33 cellular contexts compared by ENCODE assay signal in the genomic region with DNA sequence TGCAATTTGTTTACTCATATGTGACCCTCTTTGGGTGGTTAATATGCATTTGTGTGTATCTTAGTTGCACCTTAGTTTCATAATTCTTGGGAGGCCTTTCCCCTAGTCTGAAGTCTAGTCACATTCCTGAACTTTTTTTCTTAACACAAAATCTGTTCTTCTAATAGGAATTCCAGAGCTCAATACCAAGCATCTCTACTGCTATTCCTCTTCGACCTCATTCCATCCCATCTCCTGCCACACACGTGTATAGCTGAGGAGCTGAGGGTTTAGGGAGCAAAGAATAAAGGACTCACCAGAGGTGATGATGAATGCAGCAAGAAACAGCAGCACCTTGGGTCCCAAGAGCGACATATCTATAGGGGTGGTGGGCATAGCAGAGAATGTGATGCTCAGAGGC. TPM values are rescaled to one million over a fixed set of nuclear protein-coding genes. Genes with fewer than 3 reads are reported as not detected.
DNase-seq lines count a peak whose midpoint lies in the region; ATAC-seq and TF ChIP-seq lines count a peak whose summit lies in the region.
"Had no signal": no experiment of that assay in that cellular context is flagged by ENCODE, and none has a peak within 500 bp of the region (broad histone marks: within the 10 kb centered on the region; RNA-seq: fewer than 3 reads in every experiment).

No MANE protein-coding gene starts in this region.

- no peaks in the 10 kb centered on the region for H3K79me2 ChIP-seq in osteoblast (ENCODE audit: insufficient read depth, low read length)

- ATAC-seq in heart right ventricle (no peak), left ventricle myocardium superior (no peak), GM19395 (IDR thresholded peaks at IDR 0.05; ENCODE audit: unreplicated experiment) (no peak)
- ATAC-seq: activated CD8-positive, alpha-beta memory T cell treated with anti-CD3 and anti-CD28 coated beads, Interleukin-2, amount 10 ng/mL, durations not matched to agents 7 days and 5 days; left lobe of liver; naive thymus-derived CD4-positive, alpha-beta T cell; stimulated activated memory B cell treated with anti-CD40 and anti-IgM and Interleukin-4, amounts not matched to agents 10 μg/mL and 1 μg/mL and 100 μg/mL, for 72 hours had no signal

- H3K36me3 ChIP-seq in heart right ventricle (no peaks in the 10 kb centered on the region), esophagus muscularis mucosa (no peaks in the 10 kb centered on the region), osteoblast (ENCODE audit: insufficient read depth, low read length) (no peaks in the 10 kb centered on the region), uterus (no peaks in the 10 kb centered on the region)
- H3K36me3 ChIP-seq: neutrophil, SJSA1, upper lobe of right lung had no signal

- no peak for TF ChIP-seq EP300 in esophagus muscularis mucosa (IDR thresholded peaks at IDR 0.05)

- H3K27me3 ChIP-seq in heart right ventricle (no peaks in the 10 kb centered on the region), esophagus muscularis mucosa (no peaks in the 10 kb centered on the region), osteoblast (ENCODE audit: insufficient read depth, low read length) (no peaks in the 10 kb centered on the region), uterus (no peaks in the 10 kb centered on the region)
- H3K27me3 ChIP-seq: upper lobe of right lung had no signal

- TF ChIP-seq CTCF in heart right ventricle (IDR thresholded peaks at IDR 0.05) (no peak), esophagus muscularis mucosa (IDR thresholded peaks at IDR 0.05) (no peak), osteoblast (IDR thresholded peaks at IDR 0.05; ENCODE audit: extremely low read depth, low read depth, low read length) (no peak), uterus (IDR thresholded peaks at IDR 0.05) (no peak)

- intact Hi-C loops in heart right ventricle (cut with DNase I): no loop called here
- intact Hi-C loops in left ventricle myocardium superior (cut with micrococcal nuclease): no loop called here
- intact Hi-C loops in esophagus muscularis mucosa (cut with DNase I): no loop called here
- intact Hi-C loops in uterus (cut with DNase I; ENCODE audit: low total_unique reads): no loop called here

- peaks cover 0 to 9% (median 0%) of the 10 kb centered on the region in 9 donors for H3K4me1 ChIP-seq in heart right ventricle
- H3K4me1 ChIP-seq in esophagus muscularis mucosa: peaks cover 0 to 4% (median 0%) of the 10 kb centered on the region in 4 donors
- peaks cover 20% of the 10 kb centered on the region for H3K4me1 ChIP-seq in osteoblast (ENCODE audit: insufficient read depth, low read length)
- H3K4me1 ChIP-seq in uterus: no peaks in the 10 kb centered on the region
- H3K4me1 ChIP-seq: SJSA1, upper lobe of right lung had no signal

- in situ Hi-C loops in KBM-7 (cut with MboI; ENCODE audit: low pct_unique_long_range_greater_than_20kb, low sequenced_read_pairs): loop anchor here (25.0 kb wide), 1 partner anchor 376 kb away; no protein-coding TSS in a partner anchor

- 79 to 80% methylated on average over 3 of the region's 3 CpGs for WGBS in heart right ventricle, 2 donors
- 64% methylated on average over 3 of the region's 3 CpGs for WGBS in esophagus muscularis mucosa

- peaks cover 0 to 6% (median 0%) of the 10 kb centered on the region in 11 donors for H3K9me3 ChIP-seq in heart right ventricle
- no peaks in the 10 kb centered on the region for H3K9me3 ChIP-seq in esophagus muscularis mucosa
- H3K9me3 ChIP-seq in osteoblast (ENCODE audit: low read depth, low read length): no peaks in the 10 kb centered on the region
- H3K9me3 ChIP-seq in uterus: no peaks in the 10 kb centered on the region
- H3K9me3 ChIP-seq: neutrophil, SJSA1, upper lobe of right lung had no signal

- H2AFZ ChIP-seq in osteoblast (ENCODE audit: low read length): no peak overlapping the region

- TF ChIP-seq POLR2A in esophagus muscularis mucosa (IDR thresholded peaks at IDR 0.05; ENCODE audit: low read depth) (no peak), uterus (IDR thresholded peaks at IDR 0.05) (no peak)

- H3K4me3 ChIP-seq in heart right ventricle (peak overlapping the region in 8 of 10 donors; percentile 14 to 40 (median 26)), esophagus muscularis mucosa (peak overlapping the region; percentile 26 to 45 (median 32)), osteoblast (ENCODE audit: insufficient read depth, low read length) (no peak overlapping the region), uterus (peak overlapping the region in 1 of 2 donors; percentile 39)
- H3K4me3 ChIP-seq: SJSA1, upper lobe of right lung had no signal

- no peak for DNase-seq in heart right ventricle
- DNase-seq in left ventricle myocardium superior: no peak
- no peak for DNase-seq in esophagus muscularis mucosa (ENCODE audit: extremely low spot score)
- no peak for DNase-seq in osteoblast (ENCODE audit: insufficient read length, low spot score, missing footprints)
- DNase-seq in uterus: no peak
- DNase-seq in ecto neural progenitor cell (ENCODE audit: low spot score): no peak
- no peak for DNase-seq in KBM-7
- DNase-seq: 8988T; activated CD4-positive, alpha-beta T cell treated with anti-CD3 and anti-CD28 coated beads, Interleukin-2, amount 50 U/mL, for 1 hour; activated CD8-positive, alpha-beta memory T cell treated with anti-CD3 and anti-CD28 coated beads, Interleukin-2, amount 10 ng/mL, durations not matched to agents 7 days and 5 days; activated gamma-delta T cell treated with Interleukin-2 at 50 U/mL for 16 hours; activated naive CD8-positive, alpha-beta T cell treated with anti-CD3 and anti-CD28 coated beads, Interleukin-2, amount 10 ng/mL, durations not matched to agents 7 days and 5 days; activated T-cell treated with anti-CD3 and anti-CD28 coated beads, Interleukin-2, amount 50 U/mL, for 48 hours; AML-193; CD4-positive, alpha-beta memory T cell; central memory CD4-positive, alpha-beta T cell; dermis blood vessel endothelial cell; naive thymus-derived CD4-positive, alpha-beta T cell; NCI-H1105; NCI-H187 treated with DMSO at 0.1 percent for 48 hours; NCI-H2171 treated with DMSO at 0.1 percent for 48 hours; NCI-H510A treated with DMSO at 0.1 percent for 48 hours; upper lobe of right lung had no signal

- peak overlapping the region; percentile 53 for H3K4me2 ChIP-seq in osteoblast (ENCODE audit: insufficient read depth, low read length)

- no peaks in the 10 kb centered on the region for H4K20me1 ChIP-seq in osteoblast (ENCODE audit: insufficient read depth, low read length)

- H3K27ac ChIP-seq in heart right ventricle (peak overlapping the region in 8 of 10 donors; percentile 20 to 81 (median 65)), esophagus muscularis mucosa (replicated peaks in 1 of 4) (peak overlapping the region; percentile 30 to 67 (median 42)), osteoblast (ENCODE audit: low read depth, low read length) (no peak overlapping the region), uterus (peak overlapping the region; percentile 70 to 89)
- H3K27ac ChIP-seq: neutrophil, SJSA1, upper lobe of right lung had no signal

RNA-seq across cellular contexts. Expression of a gene that starts 0.9 kb away (rescaled TPM):
- total RNA-seq in heart right ventricle (10 to 100 TPM; 12.3 to 53.0 (median 22.7) TPM), left ventricle myocardium superior (29.1 TPM), esophagus muscularis mucosa (100 to 1,000 TPM in 3 of 4 donors, 10 to 100 TPM in 1; 94.7 to 252 (median 177) TPM), osteoblast (57.9 and 88.4 TPM in 2 replicates), uterus (100 to 1,000 TPM in 3 of 4 donors, 10 to 100 TPM in 1; 36.8 to 259 (median 151) TPM)
- 10 to 100 TPM; 25.8 to 31.8 TPM for polyA plus RNA-seq in heart right ventricle
- total RNA-seq: activated CD8-positive, alpha-beta memory T cell treated with anti-CD3 and anti-CD28 coated beads, Interleukin-2, amount 10 ng/mL, durations not matched to agents 7 days and 5 days; activated naive CD8-positive, alpha-beta T cell treated with anti-CD3 and anti-CD28 coated beads, Interleukin-2, amount 10 ng/mL, durations not matched to agents 7 days and 5 days; CD4-positive, alpha-beta memory T cell; HT1080; left lobe of liver; naive thymus-derived CD4-positive, alpha-beta T cell; progenitor cell of endocrine pancreas had no signal
- polyA plus RNA-seq: CD4-positive, alpha-beta memory T cell; naive thymus-derived CD4-positive, alpha-beta T cell had no signal

RNA-seq across cellular contexts. Expression of a gene that starts 36.0 kb away (rescaled TPM):
- total RNA-seq in heart right ventricle: 10 to 100 TPM; 10.5 to 16.4 (median 12.6) TPM
- polyA plus RNA-seq in heart right ventricle: 10 to 100 TPM in 1 of 2 donors, 1 to 10 TPM in 1; 7.2 to 65.9 TPM
- total RNA-seq in left ventricle myocardium superior: 9.7 TPM
- 10 to 100 TPM; 26.6 to 34.5 (median 29.2) TPM for total RNA-seq in esophagus muscularis mucosa
- total RNA-seq in osteoblast: 29.8 and 35.5 TPM in 2 replicates
- 100 to 1,000 TPM in 2 of 4 donors, 10 to 100 TPM in 2; 25.6 to 155 (median 93.4) TPM for total RNA-seq in uterus

RNA-seq across cellular contexts. Expression of a gene that starts 49.1 kb away (rescaled TPM):
- total RNA-seq in heart right ventricle: not detected
- polyA plus RNA-seq in heart right ventricle: under 1 TPM; 0.03 to 0.22 TPM
- not detected for total RNA-seq in left ventricle myocardium superior
- total RNA-seq in esophagus muscularis mucosa: not detected
- total RNA-seq in osteoblast: not detected in 2 replicates
- total RNA-seq in uterus: under 1 TPM in 1 of 4 donors, not detected in 3; 0.41 TPM
- total RNA-seq: activated CD8-positive, alpha-beta memory T cell treated with anti-CD3 and anti-CD28 coated beads, Interleukin-2, amount 10 ng/mL, durations not matched to agents 7 days and 5 days; activated naive CD8-positive, alpha-beta T cell treated with anti-CD3 and anti-CD28 coated beads, Interleukin-2, amount 10 ng/mL, durations not matched to agents 7 days and 5 days; CD4-positive, alpha-beta memory T cell; dermis blood vessel endothelial cell; fibroblast of lung; H1; HT1080; left lobe of liver; mesenteric fat pad; naive thymus-derived CD4-positive, alpha-beta T cell; progenitor cell of endocrine pancreas; SJSA1 had no signal
- polyA plus RNA-seq: CD4-positive, alpha-beta memory T cell; fibroblast of lung; H1; naive thymus-derived CD4-positive, alpha-beta T cell had no signal
